Comparison of ENCODE assay signal across 8 cellular contexts in genomic region chr1:16207318-16208269, GRCh38. TPM values are rescaled to one million over a fixed set of nuclear protein-coding genes. Genes with fewer than 3 reads are reported as not detected.
DNase-seq lines count a peak whose midpoint lies in the region; TF ChIP-seq lines count a peak whose summit lies in the region.

No MANE protein-coding gene starts in this region.

- intact Hi-C loops in CD14-positive monocyte (cut with micrococcal nuclease): no loop called here
- intact Hi-C loops in dendritic cell treated with granulocyte-macrophage colony-stimulating factor and Interleukin-4, amounts not matched to agents 40 ng/mL and 50 ng/mL, for 4 days (cut with micrococcal nuclease): loop anchor here (2.0 kb wide), 1 partner anchor 37 kb away; no protein-coding TSS in a partner anchor

- H3K36me3 ChIP-seq in Loucy (ENCODE audit: insufficient read depth, low read length): no peaks in the 10 kb centered on the region

- H3K79me2 ChIP-seq in Loucy (ENCODE audit: insufficient read depth, low read length): peaks cover 7% of the 10 kb centered on the region; the same call in 1 of the 2 replicates

- H3K27me3 Mint-ChIP-seq in CD14-positive monocyte (ENCODE audit: low read depth in 3 of 3) (peaks cover 0 to 4% (median 1%) of the 10 kb centered on the region in 3 donors), nephron (ENCODE audit: low read depth) (peaks cover 10% of the 10 kb centered on the region)
- peaks cover 9% of the 10 kb centered on the region for H3K27me3 Mint-ChIP-seq in dendritic cell treated with granulocyte-macrophage colony-stimulating factor and Interleukin-4, amounts not matched to agents 40 ng/mL and 50 ng/mL, for 4 days

- no peaks in the 10 kb centered on the region for H3F3A ChIP-seq in Loucy (ENCODE audit: low read depth)

- H3K4me3 Mint-ChIP-seq in CD14-positive monocyte: peak overlapping the region; percentile 87 to 94
- peak overlapping the region; percentile 94 for H3K4me3 Mint-ChIP-seq in dendritic cell treated with granulocyte-macrophage colony-stimulating factor and Interleukin-4, amounts not matched to agents 40 ng/mL and 50 ng/mL, for 4 days
- peak overlapping the region; percentile 86 to 89 (median 88) for H3K4me3 Mint-ChIP-seq in nephron

- H3K4me2 ChIP-seq in Loucy (ENCODE audit: low read depth, low read length, poor library complexity, severe bottlenecking): peak overlapping the region; percentile 76

- H3K9me3 Mint-ChIP-seq in CD14-positive monocyte: no peaks in the 10 kb centered on the region
- no peaks in the 10 kb centered on the region for H3K9me3 Mint-ChIP-seq in dendritic cell treated with granulocyte-macrophage colony-stimulating factor and Interleukin-4, amounts not matched to agents 40 ng/mL and 50 ng/mL, for 4 days
- H3K9me3 Mint-ChIP-seq in nephron: no peaks in the 10 kb centered on the region

- no peaks in the 10 kb centered on the region for H4K20me1 ChIP-seq in Loucy (ENCODE audit: insufficient read depth, low read length, poor library complexity, severe bottlenecking)

- H3K4me1 Mint-ChIP-seq in CD14-positive monocyte: peaks cover 13% of the 10 kb centered on the region
- H3K4me1 Mint-ChIP-seq in dendritic cell treated with granulocyte-macrophage colony-stimulating factor and Interleukin-4, amounts not matched to agents 40 ng/mL and 50 ng/mL, for 4 days (ENCODE audit: low read depth): peaks cover 15% of the 10 kb centered on the region
- peaks cover 18% of the 10 kb centered on the region for H3K4me1 Mint-ChIP-seq in nephron

- in situ Hi-C loops in KBM-7 (cut with MboI; ENCODE audit: low pct_unique_long_range_greater_than_20kb, low sequenced_read_pairs): no loop called here

- peak overlapping the region; percentile 79 for H3K4me3 ChIP-seq in Loucy (ENCODE audit: low read length, poor library complexity, severe bottlenecking)

- H3K9me3 ChIP-seq in Loucy (ENCODE audit: insufficient read depth, low read depth, low read length): no peaks in the 10 kb centered on the region

- no peaks in the 10 kb centered on the region for H3K9me2 ChIP-seq in Loucy (replicated peaks; ENCODE audit: low read depth, low read length)

- peaks cover 14% of the 10 kb centered on the region for H3K4me1 ChIP-seq in Loucy (ENCODE audit: insufficient read depth, low read length, poor library complexity, severe bottlenecking)

- H3K27me3 ChIP-seq in Loucy (ENCODE audit: insufficient read depth, low read length, poor library complexity, severe bottlenecking): no peaks in the 10 kb centered on the region

- H3K27ac Mint-ChIP-seq in CD14-positive monocyte (peak overlapping the region; percentile 85 to 96 (median 95)), nephron (peak overlapping the region; percentile 92 to 97 (median 96))
- peak overlapping the region; percentile 93 for H3K27ac Mint-ChIP-seq in dendritic cell treated with granulocyte-macrophage colony-stimulating factor and Interleukin-4, amounts not matched to agents 40 ng/mL and 50 ng/mL, for 4 days

- H3K36me3 Mint-ChIP-seq in CD14-positive monocyte: peaks cover 7 to 15% of the 10 kb centered on the region in 2 donors
- peaks cover 13% of the 10 kb centered on the region for H3K36me3 Mint-ChIP-seq in dendritic cell treated with granulocyte-macrophage colony-stimulating factor and Interleukin-4, amounts not matched to agents 40 ng/mL and 50 ng/mL, for 4 days (ENCODE audit: low read depth)
- H3K36me3 Mint-ChIP-seq in nephron (ENCODE audit: low read depth): peaks cover 4% of the 10 kb centered on the region

- peak overlapping the region; percentile 65 for H2AFZ ChIP-seq in Loucy (ENCODE audit: low read length)

- peak overlapping the region; percentile 71 for H3K9ac ChIP-seq in Loucy (ENCODE audit: low read depth, low read length, poor library complexity, severe bottlenecking)

- TF ChIP-seq CTCF in CD14-positive monocyte (IDR thresholded peaks at IDR 0.05) (no peak), Loucy (conservative IDR thresholded peaks at IDR 0.05; ENCODE audit: low read length) (no peak), nephron (IDR thresholded peaks at IDR 0.05; ENCODE audit: unreplicated experiment in 3 of 3) (no peak)

- no peak for DNase-seq in CD14-positive monocyte (ENCODE audit: low spot score)
- DNase-seq in nucleus accumbens (lab: John Stamatoyannopoulos, UW): no peak
- DNase-seq in activated effector memory CD4-positive, alpha-beta T cell treated with anti-CD3 and anti-CD28 coated beads, Interleukin-2, amount 50 U/mL, for 16 hours: no peak
- DNase-seq in NCI-H1417 (lab: John Stamatoyannopoulos, UW): no peak
- DNase-seq in KBM-7: no peak

RNA-seq across cellular contexts. Expression of gene ARHGEF19, which starts 4.9 kb away (rescaled TPM):
- polyA plus RNA-seq in CD14-positive monocyte: 1 to 10 TPM; 2.2 to 2.3 TPM

RNA-seq across cellular contexts. Expression of gene CPLANE2, which starts 29.4 kb away (rescaled TPM):
- 1 to 10 TPM in 1 of 2 donors, under 1 TPM in 1; 0.54 to 1.4 TPM for polyA plus RNA-seq in CD14-positive monocyte

RNA-seq across cellular contexts. Expression of gene EPHA2, which starts 51.7 kb away (rescaled TPM):
- polyA plus RNA-seq in CD14-positive monocyte: not detected
